Comparison of ENCODE assay signal across 12 cellular contexts in genomic region chr4:155974476-155974749, GRCh38. TPM values are rescaled to one million over a fixed set of nuclear protein-coding genes. Genes with fewer than 3 reads are reported as not detected.
DNase-seq lines count a peak whose midpoint lies in the region; ATAC-seq, FAIRE-seq and TF ChIP-seq lines count a peak whose summit lies in the region.
"Had no signal": no experiment of that assay in that cellular context is flagged by ENCODE, and none has a peak within 500 bp of the region (broad histone marks: within the 10 kb centered on the region; RNA-seq: fewer than 3 reads in every experiment).

No MANE protein-coding gene starts in this region.

- peak; percentile 98 for ATAC-seq in GM18858 (IDR thresholded peaks at IDR 0.05; ENCODE audit: unreplicated experiment)
- peak; percentile 97 for ATAC-seq in GM21528 (IDR thresholded peaks at IDR 0.05; ENCODE audit: low FRiP score, unreplicated experiment)
- ATAC-seq in HG03135 (IDR thresholded peaks at IDR 0.05; ENCODE audit: unreplicated experiment) = peak; percentile 98
- ATAC-seq: GM23338 had no signal

- no peak for DNase-seq in chondrocyte (ENCODE audit: low spot score)
- DNase-seq in activated effector memory CD4-positive, alpha-beta T cell treated with Interleukin-2 at 50 U/mL for 16 hours = no peak
- no peak for DNase-seq in HK-2 (ENCODE audit: unreplicated experiment)
- DNase-seq in urothelium cell line (ENCODE audit: low spot score) = no peak
- DNase-seq in mesenteric fat pad (ENCODE audit: low spot score) = no peak
- DNase-seq: ovary, WERI-Rb-1 had no signal

- H3K27me3 Mint-ChIP-seq in chondrocyte (ENCODE audit: low read depth) = peaks cover 2% of the 10 kb centered on the region

- FAIRE-seq in urothelium cell line (lab: Jason Lieb, UNC) = no peak

- H3K4me1 Mint-ChIP-seq in chondrocyte (ENCODE audit: low read depth) = peaks cover 13% of the 10 kb centered on the region
- H3K4me1 Mint-ChIP-seq: activated naive CD4-positive, alpha-beta T cell treated with anti-CD3 and anti-CD28 coated beads, Interleukin-2, amount 50 U/mL, for 24 hours had no signal

- H3K36me3 Mint-ChIP-seq in chondrocyte (ENCODE audit: low read depth) = peaks cover 6% of the 10 kb centered on the region
- H3K36me3 Mint-ChIP-seq: activated naive CD4-positive, alpha-beta T cell treated with anti-CD3 and anti-CD28 coated beads, Interleukin-2, amount 50 U/mL, for 24 hours had no signal

- no peak overlapping the region for H3K4me3 Mint-ChIP-seq in chondrocyte (ENCODE audit: unreplicated experiment)
- H3K4me3 Mint-ChIP-seq: activated naive CD4-positive, alpha-beta T cell treated with anti-CD3 and anti-CD28 coated beads, Interleukin-2, amount 50 U/mL, for 24 hours; GM23338 had no signal

- H3K27ac Mint-ChIP-seq in chondrocyte (ENCODE audit: unreplicated experiment) = peak overlapping the region; percentile 22
- H3K27ac Mint-ChIP-seq: activated naive CD4-positive, alpha-beta T cell treated with anti-CD3 and anti-CD28 coated beads, Interleukin-2, amount 50 U/mL, for 24 hours; GM23338 had no signal

- TF ChIP-seq CTCF in chondrocyte (IDR thresholded peaks at IDR 0.05) = no peak

- H3K9me3 Mint-ChIP-seq in chondrocyte (ENCODE audit: low read depth) = peaks cover 10% of the 10 kb centered on the region

RNA-seq across cellular contexts. Expression of gene CTSO, which starts 20.7 kb away (rescaled TPM):
- 7.2 to 13.9 TPM (median 7.5 TPM) in 3 replicates for total RNA-seq in chondrocyte
- total RNA-seq in mesenteric fat pad = 14.2 TPM
